Comparison of ENCODE assay signal across 1 cellular context in genomic region chr17:80751460-80752368, GRCh38.
TF ChIP-seq lines count a peak whose summit lies in the region.

No MANE protein-coding gene starts in this region.

TF ChIP-seq in H1, 55 proteins besides CTCF, POLR2A, EP300 and RAD21:
- 0 out of 4 replicates have a peak, but pooled peaks of 1 of the 2 experiments have one; percentile 27 for TF ChIP-seq SIN3A (conservative IDR thresholded peaks at IDR 0.05 in 1 of 2, IDR thresholded peaks at IDR 0.05 in 1 of 2; ENCODE audit: low read depth in 1 of 2, low read length in 2 of 2)
- TF ChIP-seq TAF7 (optimal IDR thresholded peaks at IDR 0.05; ENCODE audit: borderline replicate concordance, low read depth, low read length) = no peak
- TF ChIP-seq CBX5 (IDR thresholded peaks at IDR 0.05; ENCODE audit: low read depth, low read length) = no peak
- no peak for TF ChIP-seq SIRT6 (IDR thresholded peaks at IDR 0.05; ENCODE audit: low read length)
- TF ChIP-seq NANOG (IDR thresholded peaks at IDR 0.05; ENCODE audit: insufficient read depth, low read depth, low read length, poor library complexity, severe bottlenecking) = no peak
- TF ChIP-seq ASH2L (IDR thresholded peaks at IDR 0.05; ENCODE audit: low read length) = no peak
- TF ChIP-seq MAFK (IDR thresholded peaks at IDR 0.05; ENCODE audit: low read depth, low read length) = no peak
